In the genomic region with DNA sequence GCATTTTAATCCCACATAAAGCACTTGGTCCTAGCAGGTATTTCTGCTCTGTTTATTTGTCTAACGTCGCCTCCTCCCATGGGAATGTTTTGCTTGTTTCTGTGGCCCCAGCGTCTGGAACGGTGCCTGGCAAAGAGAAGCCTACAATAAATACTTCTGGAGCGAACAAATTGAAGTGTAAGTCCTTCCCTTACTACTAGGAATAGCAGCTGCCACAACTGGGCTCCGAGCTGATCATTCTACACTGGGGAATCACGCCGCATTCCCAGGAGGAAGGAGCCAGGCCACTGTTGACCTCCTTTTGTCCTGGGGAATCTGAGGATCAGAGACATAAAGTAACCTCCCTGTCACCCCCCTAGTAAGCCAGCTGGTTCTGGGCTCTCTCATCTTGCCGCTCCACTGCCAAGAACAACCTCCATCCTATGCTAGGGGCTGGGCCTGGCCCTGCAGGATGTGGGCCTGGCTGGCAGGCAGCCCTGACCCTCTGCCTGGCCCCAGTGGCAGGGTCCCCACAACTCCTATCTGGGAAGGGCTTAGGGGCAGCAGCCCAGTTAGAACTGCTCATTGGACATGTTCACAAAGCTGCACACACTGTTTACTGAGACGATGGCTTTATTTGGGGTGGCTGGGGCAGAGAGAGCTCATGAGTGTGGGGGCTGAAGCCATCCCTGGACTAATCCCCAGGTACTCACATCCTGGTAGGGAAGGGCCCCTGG, we compare ENCODE assay signal across 19 cellular contexts.
DNase-seq lines count a peak whose midpoint lies in the region; ATAC-seq and TF ChIP-seq lines count a peak whose summit lies in the region.
"Had no signal": no experiment of that assay in that cellular context is flagged by ENCODE, and none has a peak within 500 bp of the region (broad histone marks: within the 10 kb centered on the region; RNA-seq: fewer than 3 reads in every experiment).

No MANE protein-coding gene starts in this region.

- H3K9me3 ChIP-seq in PC-3 (ENCODE audit: low read length) = no peaks in the 10 kb centered on the region
- H3K9me3 ChIP-seq: ascending aorta, testis had no signal

- H3K27ac ChIP-seq in PC-3 (ENCODE audit: low read length) = no peak overlapping the region
- H3K27ac ChIP-seq: ascending aorta, testis had no signal

- H3K9me3 Mint-ChIP-seq in chondrocyte (ENCODE audit: low read depth) (no peaks in the 10 kb centered on the region), nephron (no peaks in the 10 kb centered on the region)
- H3K9me3 Mint-ChIP-seq in stimulated activated effector memory CD8-positive, alpha-beta T cell treated with anti-CD3 and anti-CD28 coated beads, Interleukin-12 subunit alpha, Interleukin-12 subunit beta, amount 100 ng/mL, for 72 hours = no peaks in the 10 kb centered on the region
- H3K9me3 Mint-ChIP-seq: H9, naive B cell had no signal

- POLR2A ChIA-PET in PC-3 (lab: Charles Lee; ENCODE audit: unreplicated experiment) = no interaction called here

- H2AFZ ChIP-seq in PC-3 (ENCODE audit: low read length) = no peak overlapping the region

- no peak overlapping the region for H3K9ac ChIP-seq in PC-3 (ENCODE audit: low read length)

- no peaks in the 10 kb centered on the region for H3K27me3 ChIP-seq in H7 (ENCODE audit: control insufficient read depth, insufficient read depth, low read length)
- no peaks in the 10 kb centered on the region for H3K27me3 ChIP-seq in PC-3 (ENCODE audit: low read length)
- H3K27me3 ChIP-seq: ascending aorta, testis had no signal

- no TSS peak for BruUV-seq in PC-3 (replicated peaks; lab: Mats Ljungman, UMichigan)

- H3K79me2 ChIP-seq in PC-3 (ENCODE audit: low read length) = no peaks in the 10 kb centered on the region

- in situ Hi-C loops in Caki2 (cut with HindIII; ENCODE audit: low pct_unique_long_range_greater_than_20kb, low sequenced_read_pairs) = no loop called here

- peaks cover 22% of the 10 kb centered on the region for H3K27me3 Mint-ChIP-seq in chondrocyte (ENCODE audit: low read depth)
- H3K27me3 Mint-ChIP-seq in nephron (ENCODE audit: low read depth) = peaks cover 17% of the 10 kb centered on the region

- DNase-seq in Caki2 (ENCODE audit: low read depth) (peak; percentile 22), H7 (peak; percentile 53), chondrocyte (ENCODE audit: low spot score) (peak; percentile 36), PC-3 (no peak), medulla oblongata (ENCODE audit: extremely low spot score) (no peak)
- no peak for DNase-seq in stimulated activated effector memory CD8-positive, alpha-beta T cell treated with anti-CD3 and anti-CD28 coated beads, Interleukin-12 subunit alpha, Interleukin-12 subunit beta, amount 100 ng/mL, for 72 hours (ENCODE audit: low spot score in 2 of 2)
- DNase-seq: activated naive CD4-positive, alpha-beta T cell; Calu3; foreskin fibroblast; H9; Kasumi-1; left ventricle myocardium superior; naive B cell; NCI-H69; testis had no signal

- CTCF ChIA-PET in PC-3 (lab: Charles Lee) = no interaction called here

- H3K4me3 ChIP-seq in H7 (ENCODE audit: insufficient read depth, low read depth, low read length) (no peak overlapping the region), PC-3 (ENCODE audit: low read length) (no peak overlapping the region)
- H3K4me3 ChIP-seq: ascending aorta, testis had no signal

- H3K27ac Mint-ChIP-seq in chondrocyte (ENCODE audit: unreplicated experiment) (no peak overlapping the region), nephron (peak overlapping the region in 2 of 3 experiments; percentile 12 to 69)
- H3K27ac Mint-ChIP-seq in stimulated activated effector memory CD8-positive, alpha-beta T cell treated with anti-CD3 and anti-CD28 coated beads, Interleukin-12 subunit alpha, Interleukin-12 subunit beta, amount 100 ng/mL, for 72 hours = no peak overlapping the region
- H3K27ac Mint-ChIP-seq: H9, naive B cell, progenitor cell of endocrine pancreas had no signal

- no peaks in the 10 kb centered on the region for H3K36me3 Mint-ChIP-seq in chondrocyte (ENCODE audit: low read depth)
- no peaks in the 10 kb centered on the region for H3K36me3 Mint-ChIP-seq in nephron (ENCODE audit: low read depth)
- no peaks in the 10 kb centered on the region for H3K36me3 Mint-ChIP-seq in stimulated activated effector memory CD8-positive, alpha-beta T cell treated with anti-CD3 and anti-CD28 coated beads, Interleukin-12 subunit alpha, Interleukin-12 subunit beta, amount 100 ng/mL, for 72 hours
- H3K36me3 Mint-ChIP-seq: naive B cell had no signal

- no peak overlapping the region for H3K4me3 Mint-ChIP-seq in chondrocyte (ENCODE audit: unreplicated experiment)
- peak overlapping the region in 1 of 3 experiments; percentile 43 for H3K4me3 Mint-ChIP-seq in nephron
- H3K4me3 Mint-ChIP-seq in stimulated activated effector memory CD8-positive, alpha-beta T cell treated with anti-CD3 and anti-CD28 coated beads, Interleukin-12 subunit alpha, Interleukin-12 subunit beta, amount 100 ng/mL, for 72 hours = no peak overlapping the region
- H3K4me3 Mint-ChIP-seq: H9 had no signal

- TF ChIP-seq CTCF in chondrocyte (IDR thresholded peaks at IDR 0.05) = no peak
- TF ChIP-seq CTCF in nephron (IDR thresholded peaks at IDR 0.05; ENCODE audit: unreplicated experiment in 3 of 3) = no peak
- no peak for TF ChIP-seq CTCF in PC-3 (conservative IDR thresholded peaks at IDR 0.05; ENCODE audit: low read depth, low read length)

- H4K20me1 ChIP-seq in PC-3 (ENCODE audit: low read length) = no peaks in the 10 kb centered on the region

- H3K36me3 ChIP-seq in H7 (replicated peaks; ENCODE audit: control insufficient read depth, insufficient read depth, low read length) (no peaks in the 10 kb centered on the region), PC-3 (ENCODE audit: low read depth, low read length) (no peaks in the 10 kb centered on the region)
- H3K36me3 ChIP-seq: ascending aorta had no signal

- ATAC-seq in PC-3 = no peak
- no peak for ATAC-seq in stimulated activated effector memory CD8-positive, alpha-beta T cell treated with anti-CD3 and anti-CD28 coated beads, Interleukin-12 subunit alpha, Interleukin-12 subunit beta, amount 100 ng/mL, for 72 hours
- no peak for ATAC-seq in HG03045 (IDR thresholded peaks at IDR 0.05; ENCODE audit: unreplicated experiment)
- ATAC-seq: left ventricle myocardium superior had no signal

- intact Hi-C loops in PC-3 (cut with micrococcal nuclease) = no loop called here

- peaks cover 7% of the 10 kb centered on the region for H3K4me1 Mint-ChIP-seq in chondrocyte (ENCODE audit: low read depth)
- peaks cover 15% of the 10 kb centered on the region for H3K4me1 Mint-ChIP-seq in nephron
- H3K4me1 Mint-ChIP-seq in stimulated activated effector memory CD8-positive, alpha-beta T cell treated with anti-CD3 and anti-CD28 coated beads, Interleukin-12 subunit alpha, Interleukin-12 subunit beta, amount 100 ng/mL, for 72 hours = no peaks in the 10 kb centered on the region
- H3K4me1 Mint-ChIP-seq: naive B cell had no signal

- H3K4me1 ChIP-seq in PC-3 (ENCODE audit: insufficient read depth, low read length) = no peaks in the 10 kb centered on the region
- H3K4me1 ChIP-seq: ascending aorta, testis had no signal

- no peaks in the 10 kb centered on the region for H3F3A ChIP-seq in PC-3 (ENCODE audit: low read length, unreplicated experiment)

- no peaks in the 10 kb centered on the region for H3K9me2 ChIP-seq in PC-3 (replicated peaks; ENCODE audit: low read length)

- H3K4me2 ChIP-seq in PC-3 (ENCODE audit: low read length) = no peak overlapping the region

Comparison
In these comparisons a context has a peak if more than half of its experiments do, and no peak if none do; other contexts are left out.
1. DNase-seq: peak in Caki2 (single experiment), H7 (single experiment) and chondrocyte (single experiment); none in PC-3 (single experiment), stimulated activated effector memory CD8-positive, alpha-beta T cell treated with anti-CD3 and anti-CD28 coated beads, Interleukin-12 subunit alpha, Interleukin-12 subunit beta, amount 100 ng/mL, for 72 hours (0 of 2) and medulla oblongata (single experiment).
2. H3K27ac Mint-ChIP-seq: peak in nephron (2 of 3); none in chondrocyte (single experiment) and stimulated activated effector memory CD8-positive, alpha-beta T cell treated with anti-CD3 and anti-CD28 coated beads, Interleukin-12 subunit alpha, Interleukin-12 subunit beta, amount 100 ng/mL, for 72 hours (single experiment).